Comparison of ENCODE assay signal across 1 cellular context in genomic region chrX:115459883-115460564, GRCh38.
TF ChIP-seq lines count a peak whose summit lies in the region.

No MANE protein-coding gene starts in this region.

TF ChIP-seq in GM23338, 12 proteins besides CTCF, POLR2A, EP300 and RAD21 (continued from another document):
- TF ChIP-seq REST (IDR thresholded peaks at IDR 0.05; ENCODE audit: unreplicated experiment) (no peak), ZNF462 (CRISPR knock-in tag; IDR thresholded peaks at IDR 0.05) (no peak), EZH2phosphoT487 (IDR thresholded peaks at IDR 0.05; ENCODE audit: unreplicated experiment) (no peak), ETS1 (IDR thresholded peaks at IDR 0.05) (no peak), ZNF331 (CRISPR knock-in tag; IDR thresholded peaks at IDR 0.05; ENCODE audit: low read depth) (no peak)
